1 cellular context compared by ENCODE assay signal in the genomic region with DNA sequence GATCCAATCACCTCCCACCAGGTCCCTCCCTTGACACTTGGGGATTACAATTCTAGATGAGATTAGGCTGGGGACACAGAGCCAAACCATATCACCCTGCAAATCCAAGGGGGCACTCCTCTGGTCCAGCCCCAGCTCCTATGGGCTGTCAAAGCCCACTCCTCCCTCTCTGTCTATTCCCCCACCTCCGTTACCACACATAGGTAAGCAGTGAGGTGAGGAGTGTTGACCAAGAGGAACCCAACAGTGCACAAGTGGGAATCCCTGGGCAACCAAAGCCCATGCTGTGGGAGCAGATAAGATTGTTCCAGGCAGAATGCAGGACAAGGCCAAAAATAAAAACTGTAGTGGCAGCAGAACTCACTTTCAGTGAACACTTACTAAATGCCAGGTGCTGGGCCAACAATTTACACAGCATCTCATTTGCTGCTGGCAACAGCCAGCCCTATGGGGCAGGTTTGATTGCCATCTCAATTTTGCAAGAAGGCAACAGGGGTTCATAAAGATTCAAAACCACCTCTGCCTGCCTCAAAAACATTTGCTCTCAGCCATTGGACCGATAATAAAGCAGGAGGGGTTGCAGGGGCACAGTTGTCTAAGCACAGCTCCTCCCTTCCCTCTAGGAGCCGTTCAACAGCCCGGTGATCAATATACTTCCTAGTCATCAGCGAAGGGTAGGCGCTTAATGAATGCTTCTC.
TF ChIP-seq lines count a peak whose summit lies in the region.

No MANE protein-coding gene starts in this region.

TF ChIP-seq in H1, 55 proteins besides CTCF, POLR2A, EP300 and RAD21:
- TF ChIP-seq ZNF274 (IDR thresholded peaks at IDR 0.05; ENCODE audit: borderline replicate concordance, extremely low read depth, low read length) (no peak), KDM1A (IDR thresholded peaks at IDR 0.05; ENCODE audit: borderline replicate concordance, low read length) (no peak), CTBP2 (IDR thresholded peaks at IDR 0.05; ENCODE audit: borderline replicate concordance, insufficient read depth, insufficient read length, low read length) (no peak), CHD1 (IDR thresholded peaks at IDR 0.05; ENCODE audit: low read depth, low read length) (no peak), GABPA (IDR thresholded peaks at IDR 0.05; ENCODE audit: borderline replicate concordance, insufficient read depth, low read length) (no peak), SP4 (IDR thresholded peaks at IDR 0.05; ENCODE audit: low read length) (no peak), FOSL1 (IDR thresholded peaks at IDR 0.05; ENCODE audit: insufficient read depth, low read depth, low read length) (no peak), RBBP5 (IDR thresholded peaks at IDR 0.05; ENCODE audit: borderline replicate concordance, low read depth, low read length) (no peak)
- TF ChIP-seq, protein P1, sequence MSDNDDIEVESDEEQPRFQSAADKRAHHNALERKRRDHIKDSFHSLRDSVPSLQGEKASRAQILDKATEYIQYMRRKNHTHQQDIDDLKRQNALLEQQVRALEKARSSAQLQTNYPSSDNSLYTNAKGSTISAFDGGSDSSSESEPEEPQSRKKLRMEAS (IDR thresholded peaks at IDR 0.05), result no peak
